7 cellular contexts compared by ENCODE assay signal in the genomic region with DNA sequence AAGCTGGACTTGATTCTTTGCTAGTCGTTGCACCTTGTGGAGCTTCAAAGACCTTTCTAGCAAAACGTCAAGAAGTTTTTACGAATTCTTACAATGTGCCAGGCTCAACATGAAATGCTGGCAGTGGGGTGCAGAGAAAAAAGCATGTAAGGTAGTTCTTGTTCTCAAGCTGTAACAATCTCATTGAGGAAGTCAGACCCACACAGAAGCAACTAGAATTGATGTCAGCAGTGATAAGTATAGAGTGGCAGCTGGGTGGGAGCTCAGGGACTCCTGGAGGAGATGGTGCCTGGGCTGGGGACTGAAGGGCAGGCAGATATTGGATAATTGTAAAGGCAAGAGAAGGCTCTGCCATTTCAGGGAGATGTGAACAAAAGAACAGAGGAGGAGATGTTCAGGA.
"Had no signal": no experiment of that assay in that cellular context is flagged by ENCODE, and none has a peak within 500 bp of the region (broad histone marks: within the 10 kb centered on the region; RNA-seq: fewer than 3 reads in every experiment).

No MANE protein-coding gene starts in this region.

- H3K4me3 ChIP-seq: GM12878 had no signal

- ATAC-seq: GM12878 had no signal

- FAIRE-seq: G401.6, GM12878, GM12891, GM18507, GM19239 had no signal

- DNase-seq: GDM1, GF-D8 had no signal
